Comparison of ENCODE assay signal across 16 cellular contexts in genomic region chr10:112177247-112177646, GRCh38.
"Had no signal": no experiment of that assay in that cellular context is flagged by ENCODE, and none has a peak within 500 bp of the region (broad histone marks: within the 10 kb centered on the region; RNA-seq: fewer than 3 reads in every experiment).

No MANE protein-coding gene starts in this region.

- H3K4me1 ChIP-seq: colonic mucosa, sigmoid colon had no signal

- ATAC-seq: naive thymus-derived CD4-positive, alpha-beta T cell; SK-N-SH treated with all-trans-retinoic acid at 6 μM for 48 hours; WTC11 had no signal

- H3K27ac ChIP-seq: colonic mucosa, neutrophil, sigmoid colon had no signal

- H3K27me3 ChIP-seq: colonic mucosa, neutrophil, sigmoid colon had no signal

- H3K9me3 ChIP-seq: colonic mucosa, neutrophil, sigmoid colon had no signal

- H3K4me3 Mint-ChIP-seq: activated CD4-positive, alpha-beta T cell treated with anti-CD3 and anti-CD28 coated beads, Interleukin-2, amount 10 ng/mL, durations not matched to agents 24 days and 14 days; activated naive CD8-positive, alpha-beta T cell; activated T-cell treated with anti-CD3 and anti-CD28 coated beads, Interleukin-2, amount 50 U/mL, for 24 hours; naive thymus-derived CD4-positive, alpha-beta T cell; WTC11 had no signal

- DNase-seq: activated CD4-positive, alpha-beta T cell treated with anti-CD3 and anti-CD28 coated beads, Interleukin-2, amount 10 ng/mL, durations not matched to agents 24 days and 14 days; activated effector memory CD4-positive, alpha-beta T cell treated with Interleukin-2 at 50 U/mL for 16 hours; activated T-cell treated with anti-CD3 and anti-CD28 coated beads, Interleukin-2, amount 50 U/mL, for 24 hours; colonic mucosa; effector CD4-positive, alpha-beta T cell; foreskin melanocyte; kidney; mammary epithelial cell; naive thymus-derived CD4-positive, alpha-beta T cell; sigmoid colon; stimulated activated CD4-positive, alpha-beta T cell treated with anti-CD3 and anti-CD28 coated beads, Interleukin-12 subunit alpha, Interleukin-12 subunit beta, amount 100 ng/mL, for 4 hours; stimulated activated naive CD4-positive, alpha-beta T cell treated with Interleukin-2 at 50 U/mL for 16 hours had no signal

- H3K27ac Mint-ChIP-seq: activated CD4-positive, alpha-beta T cell treated with anti-CD3 and anti-CD28 coated beads, Interleukin-2, amount 10 ng/mL, durations not matched to agents 24 days and 14 days; activated naive CD8-positive, alpha-beta T cell; activated T-cell treated with anti-CD3 and anti-CD28 coated beads, Interleukin-2, amount 50 U/mL, for 24 hours; naive thymus-derived CD4-positive, alpha-beta T cell; WTC11 had no signal

- H3K4me3 ChIP-seq: colonic mucosa, sigmoid colon had no signal

- H3K36me3 ChIP-seq: colonic mucosa had no signal

- H3K27me3 Mint-ChIP-seq: activated CD4-positive, alpha-beta T cell treated with anti-CD3 and anti-CD28 coated beads, Interleukin-2, amount 10 ng/mL, durations not matched to agents 24 days and 14 days; activated naive CD8-positive, alpha-beta T cell; activated T-cell treated with anti-CD3 and anti-CD28 coated beads, Interleukin-2, amount 50 U/mL, for 24 hours; naive thymus-derived CD4-positive, alpha-beta T cell had no signal
